7 cellular contexts compared by ENCODE assay signal in the genomic region with DNA sequence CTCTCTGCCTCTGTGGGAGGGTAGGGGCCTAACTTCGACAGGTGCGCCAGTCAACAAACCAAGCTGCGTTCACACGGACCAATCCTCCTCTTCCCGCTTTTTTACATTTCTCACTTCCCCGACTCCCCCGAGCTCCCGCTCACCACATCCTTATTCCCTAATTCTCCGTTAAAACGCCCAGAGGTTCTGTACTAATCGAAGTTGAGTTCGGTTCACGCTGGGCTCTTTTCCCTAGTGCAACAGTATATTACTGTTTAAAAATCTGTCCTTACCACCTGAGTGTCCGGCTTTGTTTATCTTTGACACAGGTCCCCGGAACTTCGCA. TPM values are rescaled to one million over a fixed set of nuclear protein-coding genes. Genes with fewer than 3 reads are reported as not detected.
A peak's percentile ranks its signal among the peaks of the same experiment; 100 is the strongest.
DNase-seq lines count a peak whose midpoint lies in the region; ATAC-seq and TF ChIP-seq lines count a peak whose summit lies in the region.

No MANE protein-coding gene starts in this region.

- H3K9me3 Mint-ChIP-seq in mesothelial cell of epicardium = no peaks in the 10 kb centered on the region

- H3K36me3 ChIP-seq in RWPE2 (ENCODE audit: low read depth) = peaks cover 11% of the 10 kb centered on the region

- H3K36me3 Mint-ChIP-seq in mesothelial cell of epicardium = peaks cover 4% of the 10 kb centered on the region

- no peak for TF ChIP-seq CTCF in RWPE2 (IDR thresholded peaks at IDR 0.05; ENCODE audit: poor library complexity, severe bottlenecking)
- no peak for TF ChIP-seq CTCF in mesothelial cell of epicardium (IDR thresholded peaks at IDR 0.05; ENCODE audit: unreplicated experiment)

- H3K27ac Mint-ChIP-seq in mesothelial cell of epicardium = peak overlapping the region; percentile 92

- no peaks in the 10 kb centered on the region for H3K9me3 ChIP-seq in RWPE2 (ENCODE audit: severe bottlenecking)

- DNase-seq in G401 (ENCODE audit: low spot score) (peak; percentile 20), RWPE2 (ENCODE audit: low spot score) (no peak), mesothelial cell of epicardium (ENCODE audit: low spot score in 2 of 2, unreplicated experiment in 2 of 2) (peak in 1 of 2 experiments; percentile 42)

- no peaks in the 10 kb centered on the region for H3K27me3 ChIP-seq in RWPE2 (ENCODE audit: insufficient read depth, poor library complexity, severe bottlenecking)

- peaks cover 34% of the 10 kb centered on the region for H3K4me1 Mint-ChIP-seq in mesothelial cell of epicardium

- H3K4me3 ChIP-seq in RWPE2 (ENCODE audit: severe bottlenecking) = peak overlapping the region; percentile 95

- peaks cover 10% of the 10 kb centered on the region for H3K4me1 ChIP-seq in RWPE2 (ENCODE audit: insufficient read depth, poor library complexity, severe bottlenecking)

- H3K4me3 Mint-ChIP-seq in mesothelial cell of epicardium = peak overlapping the region; percentile 91

- no peaks in the 10 kb centered on the region for H3K27me3 Mint-ChIP-seq in mesothelial cell of epicardium (ENCODE audit: low read depth)

- H3K27ac ChIP-seq in RWPE2 (ENCODE audit: poor library complexity, severe bottlenecking) (peak overlapping the region; percentile 36), cingulate gyrus (ENCODE audit: low read depth, low read length) (peak overlapping the region; percentile 60)

- ATAC-seq in HG03039 (IDR thresholded peaks at IDR 0.05; ENCODE audit: unreplicated experiment) (peak; percentile 12), RWPE2 (ENCODE audit: low read depth) (peak; percentile 15; the same call in 2 of the 3 replicates), GM18861 (IDR thresholded peaks at IDR 0.05; ENCODE audit: unreplicated experiment) (no peak), GM19351 (IDR thresholded peaks at IDR 0.05; ENCODE audit: unreplicated experiment) (no peak)

- in situ Hi-C loops in G401 (cut with HindIII; ENCODE audit: low sequenced_read_pairs) = no loop called here

RNA-seq across cellular contexts. Expression of gene POLR2D, which starts 0.5 kb away (rescaled TPM):
- 54.8 and 57.8 TPM in 2 replicates for total RNA-seq in G401 (2014; rRNA removed; shearing (Covaris generic))
- total RNA-seq in mesothelial cell of epicardium = 32.9 to 34.7 TPM (median 34.1 TPM) in 3 replicates

RNA-seq across cellular contexts. Expression of gene AMMECR1L, which starts 28.3 kb away (rescaled TPM):
- total RNA-seq in G401 (2014; rRNA removed; shearing (Covaris generic)) = 8.5 and 15.5 TPM in 2 replicates
- total RNA-seq in mesothelial cell of epicardium = 23.1 to 24.6 TPM (median 24.1 TPM) in 3 replicates

RNA-seq across cellular contexts. Expression of gene WDR33, which starts 46.5 kb away (rescaled TPM):
- total RNA-seq in G401 (2014; rRNA removed; shearing (Covaris generic)) = 33.4 and 47.6 TPM in 2 replicates
- total RNA-seq in mesothelial cell of epicardium = 59.9 to 61.4 TPM (median 60.2 TPM) in 3 replicates

Comparison
In these comparisons a context has a peak if more than half of its experiments do, and no peak if none do; other contexts are left out.
1. ATAC-seq: peak in HG03039 (single experiment) and RWPE2 (single experiment); none in GM18861 (single experiment) and GM19351 (single experiment).